In genomic region chr20:7722564-7722963, GRCh38 we compare ENCODE assay signal across 1 cellular context.
TF ChIP-seq lines count a peak whose summit lies in the region.

No MANE protein-coding gene starts in this region.

TF ChIP-seq in WTC11, 78 proteins besides CTCF, POLR2A, EP300 and RAD21 (continued from another document):
- no peak for TF ChIP-seq AR (CRISPR knock-in tag; IDR thresholded peaks at IDR 0.05)
- no peak for TF ChIP-seq FOXJ3 (CRISPR knock-in tag; IDR thresholded peaks at IDR 0.05; ENCODE audit: borderline replicate concordance)
- TF ChIP-seq MXD4 (CRISPR knock-in tag; IDR thresholded peaks at IDR 0.05; ENCODE audit: borderline replicate concordance), result no peak
- TF ChIP-seq ELF4 (CRISPR knock-in tag; IDR thresholded peaks at IDR 0.05; ENCODE audit: low read depth), result no peak
- no peak for TF ChIP-seq USF1 (CRISPR knock-in tag; IDR thresholded peaks at IDR 0.05)
- no peak for TF ChIP-seq FOXK1 (CRISPR knock-in tag; IDR thresholded peaks at IDR 0.05)
- no peak for TF ChIP-seq NFYB (CRISPR knock-in tag; conservative IDR thresholded peaks at IDR 0.05; ENCODE audit: low read depth)
- no peak for TF ChIP-seq USF2 (CRISPR knock-in tag; IDR thresholded peaks at IDR 0.05)
